22 cellular contexts compared by ENCODE assay signal in genomic region chr10:22832851-22833250, GRCh38.
"Had no signal": no experiment of that assay in that cellular context is flagged by ENCODE, and none has a peak within 500 bp of the region (broad histone marks: within the 10 kb centered on the region; RNA-seq: fewer than 3 reads in every experiment).

No MANE protein-coding gene starts in this region.

- H3K4me2 ChIP-seq: SK-N-SH had no signal

- H3K4me3 ChIP-seq: MG63, SJSA1 had no signal

- ATAC-seq: HepG2 had no signal

- H3K9ac ChIP-seq: SK-N-SH had no signal

- H3K36me3 ChIP-seq: MG63, SJSA1 had no signal

- H3K9me2 ChIP-seq: SK-N-SH had no signal

- H3K27ac ChIP-seq: SJSA1 had no signal

- H3K9me3 ChIP-seq: MG63, SJSA1, SK-N-SH had no signal

- DNase-seq: IMR-90, Karpas-422, KG1, MG63, NCI-H1092, NCI-H1105 treated with DMSO at 0.1 percent for 48 hours, NCI-H1417 treated with DMSO at 0.1 percent for 48 hours, NCI-H146, NCI-H1694 treated with DMSO at 0.1 percent for 48 hours, NCI-H1930, NCI-H2081, NCI-H2107, NCI-H446, NCI-H510A, NCI-H524 treated with DMSO at 0.1 percent for 48 hours, NCI-H69, Right ventricle myocardium superior, RPMI8226, SIG-M5, SK-N-SH had no signal

- H3K27me3 ChIP-seq: MG63, SJSA1 had no signal
